Comparison of ENCODE assay signal across 1 cellular context in genomic region chr13:44026194-44026593, GRCh38.
TF ChIP-seq lines count a peak whose summit lies in the region.

No MANE protein-coding gene starts in this region.

TF ChIP-seq in GM23338, 12 proteins besides CTCF, POLR2A, EP300 and RAD21 (continued from another document):
- no peak for TF ChIP-seq REST (IDR thresholded peaks at IDR 0.05; ENCODE audit: unreplicated experiment)
- no peak for TF ChIP-seq JUNB (IDR thresholded peaks at IDR 0.05; ENCODE audit: unreplicated experiment)
- no peak for TF ChIP-seq ETS1 (IDR thresholded peaks at IDR 0.05)
- TF ChIP-seq ZNF462 (CRISPR knock-in tag; IDR thresholded peaks at IDR 0.05) = no peak
